ENCODE assay signal across 8 cellular contexts in genomic region chr13:113001251-113002140, GRCh38. TPM values are rescaled to one million over a fixed set of nuclear protein-coding genes. Genes with fewer than 3 reads are reported as not detected.
DNase-seq lines count a peak whose midpoint lies in the region; ATAC-seq and TF ChIP-seq lines count a peak whose summit lies in the region.

No MANE protein-coding gene starts in this region.

- no peak overlapping the region for H3K4ac ChIP-seq in H9 (ENCODE audit: low read depth, low read length)

- no peaks in the 10 kb centered on the region for H3K27me3 ChIP-seq in H9 (ENCODE audit: insufficient read depth, low read length)
- no peaks in the 10 kb centered on the region for H3K27me3 ChIP-seq in H7 (ENCODE audit: control insufficient read depth, insufficient read depth, low read length)

- H2BK15ac ChIP-seq in H9 (ENCODE audit: low read depth, low read length), result no peak overlapping the region

- no peaks in the 10 kb centered on the region for H3K36me3 ChIP-seq in H7 (replicated peaks; ENCODE audit: control insufficient read depth, insufficient read depth, low read length)

- no peak overlapping the region for H2BK5ac ChIP-seq in H9 (ENCODE audit: insufficient read length, low read length)

- H3K14ac ChIP-seq in H9 (ENCODE audit: insufficient read depth, low read length), result no peak overlapping the region; the same call in 1 of the 2 replicates

- no peak overlapping the region for H3K18ac ChIP-seq in H9 (ENCODE audit: insufficient read length, low read depth, low read length)

- H4K8ac ChIP-seq in H9 (replicated peaks; ENCODE audit: insufficient read length, low read depth, low read length), result no peak overlapping the region

- peaks cover 0 to 10% (median 6%) of the 10 kb centered on the region in 3 experiments for H3K36me3 Mint-ChIP-seq in H9 (ENCODE audit: insufficient read depth in 1 of 3, low read depth in 3 of 3)

- H3K56ac ChIP-seq in H9 (ENCODE audit: insufficient read length, low read depth, low read length), result no peak overlapping the region

- no peak overlapping the region for H3K27ac Mint-ChIP-seq in H9

- peaks cover 0 to 14% of the 10 kb centered on the region in 2 experiments; a peak in 1 of 4 replicates for H3K4me1 Mint-ChIP-seq in H9

- peaks cover 3 to 4% of the 10 kb centered on the region in 2 experiments; a peak in 3 of 5 replicates for H3K9me3 Mint-ChIP-seq in H9

- no peak for ATAC-seq in HG03571 (IDR thresholded peaks at IDR 0.05; ENCODE audit: unreplicated experiment)
- no peak for ATAC-seq in HG02798 (IDR thresholded peaks at IDR 0.05; ENCODE audit: poor library complexity, unreplicated experiment)

- H3K23me2 ChIP-seq in H9 (ENCODE audit: insufficient read length, low read depth, low read length, poor library complexity, severe bottlenecking), result no peaks in the 10 kb centered on the region

- H3K4me3 ChIP-seq in H7 (ENCODE audit: insufficient read depth, low read depth, low read length), result no peak overlapping the region

- intact Hi-C loops in head of caudate nucleus (cut with DNase I), result no loop called here

- DNase-seq in H9, result peak; percentile 57
- DNase-seq in NCI-H526 treated with DMSO at 0.1 percent for 48 hours (lab: John Stamatoyannopoulos, UW), result peak; percentile 94
- DNase-seq in head of caudate nucleus, result peak; percentile 38 to 88 (median 68)
- DNase-seq in retina, result peak; percentile 97
- DNase-seq in H7, result no peak
- no peak for DNase-seq in effector CD4-positive, alpha-beta T cell

- H4K20me1 ChIP-seq in H9 (ENCODE audit: control insufficient read depth, insufficient read depth, insufficient read length), result no peaks in the 10 kb centered on the region

- H2BK120ac ChIP-seq in H9 (ENCODE audit: low read depth, low read length, poor library complexity, severe bottlenecking), result no peak overlapping the region

- no peak overlapping the region for H3K4me3 Mint-ChIP-seq in H9

- H4K5ac ChIP-seq in H9 (ENCODE audit: insufficient read length, low read depth, low read length), result no peak overlapping the region

- no peaks in the 10 kb centered on the region; the same call in none of the 2 replicates for H3K27me3 Mint-ChIP-seq in H9 (ENCODE audit: low read depth)

- no CpG with 5 or more reads among the region's 50 CpGs for WGBS in H9 (ENCODE audit: extremely low coverage, insufficient read length, low lambda C conversion rate)

- H3K79me2 ChIP-seq in H9 (ENCODE audit: insufficient read depth, low read length), result no peaks in the 10 kb centered on the region; the same call in 1 of the 2 replicates

- no peak for TF ChIP-seq CTCF in H9 (conservative IDR thresholded peaks at IDR 0.05)

- no peak overlapping the region for H3K27ac ChIP-seq in H9 (ENCODE audit: insufficient read length, low read depth, low read length)

- no peak overlapping the region for H3K4me2 ChIP-seq in H9 (ENCODE audit: insufficient read depth, insufficient read length, low read length)

- no peak overlapping the region for H2BK12ac ChIP-seq in H9 (ENCODE audit: insufficient read length, low read depth, low read length)

- no peaks in the 10 kb centered on the region for H3K79me1 ChIP-seq in H9 (ENCODE audit: insufficient read depth, low read depth, low read length, poor library complexity, severe bottlenecking)

- H2AK5ac ChIP-seq in H9 (ENCODE audit: insufficient read length, low read length), result no peak overlapping the region

- H3T11ph ChIP-seq in H9 (ENCODE audit: low read length), result no peak overlapping the region

- H3K4me1 ChIP-seq in H9 (ENCODE audit: insufficient read depth, low read length), result no peaks in the 10 kb centered on the region

- no peak overlapping the region for H3K9ac ChIP-seq in H9 (ENCODE audit: extremely low read depth, insufficient read length, low read length)

- H3K9me3 ChIP-seq in H9 (ENCODE audit: control insufficient read depth, low read depth, low read length), result no peaks in the 10 kb centered on the region

- H4K91ac ChIP-seq in H9 (ENCODE audit: insufficient read length, low read depth, low read length), result no peak overlapping the region

- H2AFZ ChIP-seq in H9 (ENCODE audit: low read length), result no peak overlapping the region

- no peak overlapping the region for H3K23ac ChIP-seq in H9 (ENCODE audit: insufficient read length, low read depth, low read length)

- no peak overlapping the region for H2BK20ac ChIP-seq in H9 (ENCODE audit: low read depth, low read length, poor library complexity, severe bottlenecking)

RNA-seq across cellular contexts. Expression of gene MCF2L, which starts 32.5 kb away (rescaled TPM):
- total RNA-seq in H9 (2021), result 17.0 and 18.5 TPM in 2 replicates
- 21.2 and 21.3 TPM in 2 replicates for total RNA-seq in H7 (2014; rRNA removed; shearing (Covaris generic))

Comparison
In these comparisons a context has a peak if more than half of its experiments do, and no peak if none do; other contexts are left out.
1. DNase-seq: peak in H9 (single experiment), NCI-H526 treated with DMSO at 0.1 percent for 48 hours (single experiment), head of caudate nucleus (42 of 42) and retina (single experiment); none in H7 (single experiment) and effector CD4-positive, alpha-beta T cell (single experiment).